ENCODE assay signal across 1 cellular context in the genomic region with DNA sequence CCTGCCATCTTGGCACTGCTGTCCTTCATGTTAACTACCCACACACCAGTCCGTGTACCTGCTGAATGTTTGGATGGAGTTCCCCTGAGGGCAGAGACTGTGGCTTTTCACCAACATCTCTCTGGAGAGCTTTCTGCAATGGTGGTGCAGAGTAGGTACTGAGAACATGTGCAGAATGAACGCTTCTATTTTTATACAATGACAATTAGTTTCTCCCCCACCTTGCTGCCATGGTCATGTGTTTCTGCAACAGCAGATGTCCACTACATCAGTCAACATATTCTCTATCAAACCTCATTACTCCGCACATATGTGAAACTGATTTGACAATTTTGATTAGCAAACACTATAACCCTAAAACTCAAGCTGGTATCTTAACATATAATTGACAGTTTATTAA.
TF ChIP-seq lines count a peak whose summit lies in the region.

No MANE protein-coding gene starts in this region.

TF ChIP-seq in GM23338, 12 proteins besides CTCF, POLR2A, EP300 and RAD21:
- TF ChIP-seq, protein P1, sequence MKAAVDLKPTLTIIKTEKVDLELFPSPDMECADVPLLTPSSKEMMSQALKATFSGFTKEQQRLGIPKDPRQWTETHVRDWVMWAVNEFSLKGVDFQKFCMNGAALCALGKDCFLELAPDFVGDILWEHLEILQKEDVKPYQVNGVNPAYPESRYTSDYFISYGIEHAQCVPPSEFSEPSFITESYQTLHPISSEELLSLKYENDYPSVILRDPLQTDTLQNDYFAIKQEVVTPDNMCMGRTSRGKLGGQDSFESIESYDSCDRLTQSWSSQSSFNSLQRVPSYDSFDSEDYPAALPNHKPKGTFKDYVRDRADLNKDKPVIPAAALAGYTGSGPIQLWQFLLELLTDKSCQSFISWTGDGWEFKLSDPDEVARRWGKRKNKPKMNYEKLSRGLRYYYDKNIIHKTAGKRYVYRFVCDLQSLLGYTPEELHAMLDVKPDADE (IDR thresholded peaks at IDR 0.05), result no peak
- TF ChIP-seq, protein P2, sequence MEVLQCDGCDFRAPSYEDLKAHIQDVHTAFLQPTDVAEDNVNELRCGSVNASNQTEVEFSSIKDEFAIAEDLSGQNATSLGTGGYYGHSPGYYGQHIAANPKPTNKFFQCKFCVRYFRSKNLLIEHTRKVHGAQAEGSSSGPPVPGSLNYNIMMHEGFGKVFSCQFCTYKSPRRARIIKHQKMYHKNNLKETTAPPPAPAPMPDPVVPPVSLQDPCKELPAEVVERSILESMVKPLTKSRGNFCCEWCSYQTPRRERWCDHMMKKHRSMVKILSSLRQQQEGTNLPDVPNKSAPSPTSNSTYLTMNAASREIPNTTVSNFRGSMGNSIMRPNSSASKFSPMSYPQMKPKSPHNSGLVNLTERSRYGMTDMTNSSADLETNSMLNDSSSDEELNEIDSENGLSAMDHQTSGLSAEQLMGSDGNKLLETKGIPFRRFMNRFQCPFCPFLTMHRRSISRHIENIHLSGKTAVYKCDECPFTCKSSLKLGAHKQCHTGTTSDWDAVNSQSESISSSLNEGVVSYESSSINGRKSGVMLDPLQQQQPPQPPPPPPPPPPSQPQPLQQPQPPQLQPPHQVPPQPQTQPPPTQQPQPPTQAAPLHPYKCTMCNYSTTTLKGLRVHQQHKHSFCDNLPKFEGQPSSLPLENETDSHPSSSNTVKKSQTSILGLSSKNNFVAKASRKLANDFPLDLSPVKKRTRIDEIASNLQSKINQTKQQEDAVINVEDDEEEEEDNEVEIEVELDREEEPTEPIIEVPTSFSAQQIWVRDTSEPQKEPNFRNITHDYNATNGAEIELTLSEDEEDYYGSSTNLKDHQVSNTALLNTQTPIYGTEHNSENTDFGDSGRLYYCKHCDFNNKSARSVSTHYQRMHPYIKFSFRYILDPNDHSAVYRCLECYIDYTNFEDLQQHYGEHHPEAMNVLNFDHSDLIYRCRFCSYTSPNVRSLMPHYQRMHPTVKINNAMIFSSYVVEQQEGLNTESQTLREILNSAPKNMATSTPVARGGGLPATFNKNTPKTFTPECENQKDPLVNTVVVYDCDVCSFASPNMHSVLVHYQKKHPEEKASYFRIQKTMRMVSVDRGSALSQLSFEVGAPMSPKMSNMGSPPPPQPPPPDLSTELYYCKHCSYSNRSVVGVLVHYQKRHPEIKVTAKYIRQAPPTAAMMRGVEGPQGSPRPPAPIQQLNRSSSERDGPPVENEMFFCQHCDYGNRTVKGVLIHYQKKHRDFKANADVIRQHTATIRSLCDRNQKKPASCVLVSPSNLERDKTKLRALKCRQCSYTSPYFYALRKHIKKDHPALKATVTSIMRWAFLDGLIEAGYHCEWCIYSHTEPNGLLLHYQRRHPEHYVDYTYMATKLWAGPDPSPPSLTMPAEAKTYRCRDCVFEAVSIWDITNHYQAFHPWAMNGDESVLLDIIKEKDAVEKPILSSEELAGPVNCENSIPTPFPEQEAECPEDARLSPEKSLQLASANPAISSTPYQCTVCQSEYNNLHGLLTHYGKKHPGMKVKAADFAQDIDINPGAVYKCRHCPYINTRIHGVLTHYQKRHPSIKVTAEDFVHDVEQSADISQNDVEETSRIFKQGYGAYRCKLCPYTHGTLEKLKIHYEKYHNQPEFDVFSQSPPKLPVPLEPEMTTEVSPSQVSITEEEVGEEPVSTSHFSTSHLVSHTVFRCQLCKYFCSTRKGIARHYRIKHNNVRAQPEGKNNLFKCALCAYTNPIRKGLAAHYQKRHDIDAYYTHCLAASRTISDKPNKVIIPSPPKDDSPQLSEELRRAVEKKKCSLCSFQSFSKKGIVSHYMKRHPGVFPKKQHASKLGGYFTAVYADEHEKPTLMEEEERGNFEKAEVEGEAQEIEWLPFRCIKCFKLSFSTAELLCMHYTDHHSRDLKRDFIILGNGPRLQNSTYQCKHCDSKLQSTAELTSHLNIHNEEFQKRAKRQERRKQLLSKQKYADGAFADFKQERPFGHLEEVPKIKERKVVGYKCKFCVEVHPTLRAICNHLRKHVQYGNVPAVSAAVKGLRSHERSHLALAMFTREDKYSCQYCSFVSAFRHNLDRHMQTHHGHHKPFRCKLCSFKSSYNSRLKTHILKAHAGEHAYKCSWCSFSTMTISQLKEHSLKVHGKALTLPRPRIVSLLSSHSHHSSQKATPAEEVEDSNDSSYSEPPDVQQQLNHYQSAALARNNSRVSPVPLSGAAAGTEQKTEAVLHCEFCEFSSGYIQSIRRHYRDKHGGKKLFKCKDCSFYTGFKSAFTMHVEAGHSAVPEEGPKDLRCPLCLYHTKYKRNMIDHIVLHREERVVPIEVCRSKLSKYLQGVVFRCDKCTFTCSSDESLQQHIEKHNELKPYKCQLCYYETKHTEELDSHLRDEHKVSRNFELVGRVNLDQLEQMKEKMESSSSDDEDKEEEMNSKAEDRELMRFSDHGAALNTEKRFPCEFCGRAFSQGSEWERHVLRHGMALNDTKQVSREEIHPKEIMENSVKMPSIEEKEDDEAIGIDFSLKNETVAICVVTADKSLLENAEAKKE (CRISPR knock-in tag; IDR thresholded peaks at IDR 0.05), result no peak
- TF ChIP-seq POLR2AphosphoS5 (IDR thresholded peaks at IDR 0.05; ENCODE audit: low read depth), result no peak
- no peak for TF ChIP-seq EZH2phosphoT487 (IDR thresholded peaks at IDR 0.05; ENCODE audit: unreplicated experiment)
- TF ChIP-seq JUNB (IDR thresholded peaks at IDR 0.05; ENCODE audit: unreplicated experiment), result no peak
- TF ChIP-seq, protein P3, sequence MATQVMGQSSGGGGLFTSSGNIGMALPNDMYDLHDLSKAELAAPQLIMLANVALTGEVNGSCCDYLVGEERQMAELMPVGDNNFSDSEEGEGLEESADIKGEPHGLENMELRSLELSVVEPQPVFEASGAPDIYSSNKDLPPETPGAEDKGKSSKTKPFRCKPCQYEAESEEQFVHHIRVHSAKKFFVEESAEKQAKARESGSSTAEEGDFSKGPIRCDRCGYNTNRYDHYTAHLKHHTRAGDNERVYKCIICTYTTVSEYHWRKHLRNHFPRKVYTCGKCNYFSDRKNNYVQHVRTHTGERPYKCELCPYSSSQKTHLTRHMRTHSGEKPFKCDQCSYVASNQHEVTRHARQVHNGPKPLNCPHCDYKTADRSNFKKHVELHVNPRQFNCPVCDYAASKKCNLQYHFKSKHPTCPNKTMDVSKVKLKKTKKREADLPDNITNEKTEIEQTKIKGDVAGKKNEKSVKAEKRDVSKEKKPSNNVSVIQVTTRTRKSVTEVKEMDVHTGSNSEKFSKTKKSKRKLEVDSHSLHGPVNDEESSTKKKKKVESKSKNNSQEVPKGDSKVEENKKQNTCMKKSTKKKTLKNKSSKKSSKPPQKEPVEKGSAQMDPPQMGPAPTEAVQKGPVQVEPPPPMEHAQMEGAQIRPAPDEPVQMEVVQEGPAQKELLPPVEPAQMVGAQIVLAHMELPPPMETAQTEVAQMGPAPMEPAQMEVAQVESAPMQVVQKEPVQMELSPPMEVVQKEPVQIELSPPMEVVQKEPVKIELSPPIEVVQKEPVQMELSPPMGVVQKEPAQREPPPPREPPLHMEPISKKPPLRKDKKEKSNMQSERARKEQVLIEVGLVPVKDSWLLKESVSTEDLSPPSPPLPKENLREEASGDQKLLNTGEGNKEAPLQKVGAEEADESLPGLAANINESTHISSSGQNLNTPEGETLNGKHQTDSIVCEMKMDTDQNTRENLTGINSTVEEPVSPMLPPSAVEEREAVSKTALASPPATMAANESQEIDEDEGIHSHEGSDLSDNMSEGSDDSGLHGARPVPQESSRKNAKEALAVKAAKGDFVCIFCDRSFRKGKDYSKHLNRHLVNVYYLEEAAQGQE (IDR thresholded peaks at IDR 0.05; ENCODE audit: unreplicated experiment), result no peak
- no peak for TF ChIP-seq STAT1 (IDR thresholded peaks at IDR 0.05; ENCODE audit: unreplicated experiment)
- TF ChIP-seq EZH2 (IDR thresholded peaks at IDR 0.05; ENCODE audit: low read depth, unreplicated experiment), result no peak
- no peak for TF ChIP-seq CREB1 (CRISPR knock-in tag; IDR thresholded peaks at IDR 0.05; ENCODE audit: low read depth)
- no peak for TF ChIP-seq ZNF331 (CRISPR knock-in tag; IDR thresholded peaks at IDR 0.05; ENCODE audit: low read depth)
- TF ChIP-seq NANOG (IDR thresholded peaks at IDR 0.05; ENCODE audit: borderline replicate concordance), result no peak
- TF ChIP-seq ZNF114 (CRISPR knock-in tag; IDR thresholded peaks at IDR 0.05), result no peak
TF ChIP-seq in GM23338: peak in this region for 0.
